Comparison of ENCODE assay signal across 22 cellular contexts in the genomic region with DNA sequence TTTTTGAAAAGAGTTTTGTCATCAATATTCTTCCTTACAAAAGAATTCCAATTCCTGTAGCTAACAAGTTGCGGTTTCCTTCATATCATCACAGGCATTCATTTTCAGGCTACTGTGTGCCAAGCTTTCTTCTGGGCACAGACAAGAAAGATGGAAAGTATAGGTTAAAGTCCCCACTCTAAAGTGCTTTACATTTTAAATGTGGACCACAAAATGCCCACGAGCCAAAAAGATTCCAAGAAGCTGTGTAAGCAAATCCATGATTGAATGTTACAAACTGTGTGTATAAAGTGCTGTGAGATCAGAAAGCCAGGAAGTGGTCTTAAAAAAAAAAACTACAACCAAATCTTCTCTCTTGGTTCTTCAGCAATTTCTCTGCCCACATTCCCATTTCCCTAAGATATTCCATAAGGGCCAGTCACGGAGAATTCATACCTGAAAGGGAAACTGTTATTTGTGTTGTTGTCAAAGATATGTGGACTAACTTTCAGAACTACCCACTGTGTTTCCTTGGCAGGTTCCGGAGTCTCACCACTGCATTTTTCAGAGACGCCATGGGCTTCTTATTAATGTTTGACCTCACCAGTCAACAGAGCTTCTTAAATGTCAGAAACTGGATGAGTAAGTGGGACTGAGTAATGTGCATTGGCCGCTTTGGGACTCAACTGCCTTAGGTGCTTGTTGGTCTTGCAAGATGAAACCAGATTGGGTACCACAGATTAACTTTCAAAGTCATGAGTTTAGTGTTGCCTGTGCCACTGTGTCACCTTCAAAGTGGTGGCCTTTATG. TPM values are rescaled to one million over a fixed set of nuclear protein-coding genes. Genes with fewer than 3 reads are reported as not detected.
"Had no signal": no experiment of that assay in that cellular context is flagged by ENCODE, and none has a peak within 500 bp of the region (broad histone marks: within the 10 kb centered on the region; RNA-seq: fewer than 3 reads in every experiment).

No MANE protein-coding gene starts in this region.

- ATAC-seq: activated naive CD8-positive, alpha-beta T cell treated with anti-CD3 and anti-CD28 coated beads, Interleukin-2, amount 50 U/mL, for 24 hours; activated T-helper 17 cell treated with anti-CD3 and anti-CD28 coated beads, Interleukin-2, amount 50 U/mL, for 72 hours; heart left ventricle; left colon; lower lobe of right lung; T-cell had no signal

- H3K4me3 ChIP-seq: ascending aorta, heart left ventricle, lower lobe of right lung, ovary, suprapubic skin had no signal

- H3K27me3 ChIP-seq: ascending aorta, heart left ventricle, ovary, suprapubic skin had no signal

- H3K4me2 ChIP-seq: SK-N-SH had no signal

- H3K9me3 ChIP-seq: ascending aorta, heart left ventricle, lower lobe of right lung, ovary, SK-N-SH, suprapubic skin had no signal

- H3K27ac ChIP-seq: ascending aorta, heart left ventricle, lower lobe of right lung, ovary, suprapubic skin had no signal

- H3K4me1 ChIP-seq: ascending aorta, heart left ventricle, lower lobe of right lung had no signal

- DNase-seq: activated CD4-positive, alpha-beta T cell treated with anti-CD3 and anti-CD28 coated beads for 1 hour; activated CD4-positive, alpha-beta T cell treated with anti-CD3 and anti-CD28 coated beads, Interleukin-2, amount 50 U/mL, for 48 hours; activated naive CD4-positive, alpha-beta T cell treated with Interleukin-2 at 50 U/mL for 16 hours; activated naive CD8-positive, alpha-beta T cell treated with anti-CD3 and anti-CD28 coated beads, Interleukin-2, amount 50 U/mL, for 24 hours; central memory CD4-positive, alpha-beta T cell; cortex of kidney; effector CD4-positive, alpha-beta T cell; heart left ventricle; immature natural killer cell; left colon; lower lobe of right lung; midbrain; ovary; SK-N-SH; stimulated activated CD4-positive, alpha-beta T cell treated with anti-CD3 and anti-CD28 coated beads, Interleukin-4, amount 100 ng/mL, for 24 hours; stimulated activated naive CD4-positive, alpha-beta T cell treated with Interleukin-2 at 50 U/mL for 16 hours; T-cell; T-helper 9 cell had no signal

- H3K9ac ChIP-seq: SK-N-SH had no signal

- H3K36me3 ChIP-seq: ascending aorta, heart left ventricle, lower lobe of right lung, ovary, suprapubic skin had no signal

RNA-seq across cellular contexts. Expression of a gene that starts 55.7 kb away (rescaled TPM):
- total RNA-seq: endothelial cell of umbilical vein had no signal
- polyA plus RNA-seq: endothelial cell of umbilical vein had no signal
